ENCODE assay signal across 14 cellular contexts in genomic region chr17:66716236-66717026, GRCh38.
DNase-seq lines count a peak whose midpoint lies in the region; TF ChIP-seq lines count a peak whose summit lies in the region.
"Had no signal": no experiment of that assay in that cellular context is flagged by ENCODE, and none has a peak within 500 bp of the region (broad histone marks: within the 10 kb centered on the region; RNA-seq: fewer than 3 reads in every experiment).

No MANE protein-coding gene starts in this region.

- peaks cover 2% of the 10 kb centered on the region; the same call in 1 of the 2 replicates for H3K27me3 Mint-ChIP-seq in H9 (ENCODE audit: low read depth)
- no peaks in the 10 kb centered on the region for H3K27me3 Mint-ChIP-seq in activated T-helper 1 cell treated with anti-CD3 and anti-CD28 coated beads, Interleukin-12 subunit alpha, Interleukin-12 subunit beta, Interleukin-2, Interleukin-4 antibody, amounts not matched to agents 30 ng/mL and 10 ng/mL and 1 ng/mL, durations not matched to agents 14 hours and 24 hours and 36 hours (ENCODE audit: insufficient read depth)
- H3K27me3 Mint-ChIP-seq: CD4-positive, alpha-beta T cell had no signal

- no peaks in the 10 kb centered on the region for H3K23me2 ChIP-seq in H9 (ENCODE audit: insufficient read length, low read depth, low read length, poor library complexity, severe bottlenecking)

- H3K4me3 Mint-ChIP-seq in H9: no peak overlapping the region
- H3K4me3 Mint-ChIP-seq in activated T-helper 1 cell treated with anti-CD3 and anti-CD28 coated beads, Interleukin-12 subunit alpha, Interleukin-12 subunit beta, Interleukin-2, Interleukin-4 antibody, amounts not matched to agents 30 ng/mL and 10 ng/mL and 1 ng/mL, durations not matched to agents 14 hours and 24 hours and 36 hours: no peak overlapping the region
- H3K4me3 Mint-ChIP-seq: CD4-positive, alpha-beta T cell had no signal

- H3K23ac ChIP-seq in H9 (ENCODE audit: insufficient read length, low read depth, low read length): no peak overlapping the region

- H3K9ac ChIP-seq in H9 (ENCODE audit: extremely low read depth, insufficient read length, low read length): no peak overlapping the region

- H3K79me1 ChIP-seq in H9 (ENCODE audit: insufficient read depth, low read depth, low read length, poor library complexity, severe bottlenecking): no peaks in the 10 kb centered on the region

- H3K14ac ChIP-seq in H9 (ENCODE audit: insufficient read depth, low read length): 0 out of 2 replicates have a peak overlapping the region, but pooled peaks have one; percentile 18

- no peak for TF ChIP-seq CTCF in H9 (conservative IDR thresholded peaks at IDR 0.05)
- TF ChIP-seq CTCF in Peyer's patch (IDR thresholded peaks at IDR 0.05): no peak

- H2BK15ac ChIP-seq in H9 (ENCODE audit: low read depth, low read length): no peak overlapping the region

- DNase-seq in Ammon's horn (ENCODE audit: low spot score) (peak; percentile 69), H9 (peak; percentile 36), AG20443 (ENCODE audit: low spot score) (no peak), Peyer's patch (no peak), cerebellar nuclear complex (lab: John Stamatoyannopoulos, UW) (no peak)
- no peak for DNase-seq in activated T-helper 1 cell treated with anti-CD3 and anti-CD28 coated beads, Interleukin-12 subunit alpha, Interleukin-12 subunit beta, Interleukin-2, Interleukin-4 antibody, amounts not matched to agents 30 ng/mL and 10 ng/mL and 1 ng/mL, durations not matched to agents 14 hours and 24 hours and 36 hours (ENCODE audit: low spot score)
- no peak for DNase-seq in stimulated activated CD4-positive, alpha-beta T cell treated with anti-CD3 and anti-CD28 coated beads, Interleukin-2, amount 100 ng/mL, for 24 hours
- DNase-seq: activated CD4-positive, alpha-beta T cell treated with anti-CD3 and anti-CD28 coated beads, Interleukin-2, amount 50 U/mL, for 48 hours; CD4-positive, alpha-beta T cell; left ventricle myocardium inferior; SIG-M5 had no signal

- H3K56ac ChIP-seq in H9 (ENCODE audit: insufficient read length, low read depth, low read length): no peak overlapping the region

- H3K18ac ChIP-seq in H9 (ENCODE audit: insufficient read length, low read depth, low read length): peak overlapping the region; percentile 41

- H4K8ac ChIP-seq in H9 (replicated peaks; ENCODE audit: insufficient read length, low read depth, low read length): no peak overlapping the region

- no peaks in the 10 kb centered on the region for H3K27me3 ChIP-seq in H9 (ENCODE audit: insufficient read depth, low read length)
- no peaks in the 10 kb centered on the region for H3K27me3 ChIP-seq in layer of hippocampus (ENCODE audit: control insufficient read depth, insufficient read depth, low read length)
- H3K27me3 ChIP-seq in Peyer's patch: no peaks in the 10 kb centered on the region
- H3K27me3 ChIP-seq: esophagus muscularis mucosa had no signal

- no peaks in the 10 kb centered on the region for H3K9me3 Mint-ChIP-seq in H9
- H3K9me3 Mint-ChIP-seq in activated T-helper 1 cell treated with anti-CD3 and anti-CD28 coated beads, Interleukin-12 subunit alpha, Interleukin-12 subunit beta, Interleukin-2, Interleukin-4 antibody, amounts not matched to agents 30 ng/mL and 10 ng/mL and 1 ng/mL, durations not matched to agents 14 hours and 24 hours and 36 hours: no peaks in the 10 kb centered on the region
- H3K9me3 Mint-ChIP-seq: CD4-positive, alpha-beta T cell had no signal

- H3K9me3 ChIP-seq in H9 (ENCODE audit: control insufficient read depth, low read depth, low read length): no peaks in the 10 kb centered on the region
- H3K9me3 ChIP-seq in Peyer's patch: no peaks in the 10 kb centered on the region
- H3K9me3 ChIP-seq: esophagus muscularis mucosa, left ventricle myocardium inferior had no signal

- H2AFZ ChIP-seq in H9 (ENCODE audit: low read length): no peak overlapping the region

- H3K79me2 ChIP-seq in H9 (ENCODE audit: insufficient read depth, low read length): no peaks in the 10 kb centered on the region

- no peak overlapping the region for H2AK5ac ChIP-seq in H9 (ENCODE audit: insufficient read length, low read length)

- no peak overlapping the region for H2BK12ac ChIP-seq in H9 (ENCODE audit: insufficient read length, low read depth, low read length)

- peak overlapping the region in 2 of 3 experiments; percentile 27 to 34; a peak in 2 of 7 replicates for H3K27ac Mint-ChIP-seq in H9
- peak overlapping the region; percentile 72 for H3K27ac Mint-ChIP-seq in activated T-helper 1 cell treated with anti-CD3 and anti-CD28 coated beads, Interleukin-12 subunit alpha, Interleukin-12 subunit beta, Interleukin-2, Interleukin-4 antibody, amounts not matched to agents 30 ng/mL and 10 ng/mL and 1 ng/mL, durations not matched to agents 14 hours and 24 hours and 36 hours
- H3K27ac Mint-ChIP-seq: CD4-positive, alpha-beta T cell had no signal

- peaks cover 58 to 61% of the 10 kb centered on the region in 2 experiments for H3K4me1 Mint-ChIP-seq in H9
- H3K4me1 Mint-ChIP-seq in activated T-helper 1 cell treated with anti-CD3 and anti-CD28 coated beads, Interleukin-12 subunit alpha, Interleukin-12 subunit beta, Interleukin-2, Interleukin-4 antibody, amounts not matched to agents 30 ng/mL and 10 ng/mL and 1 ng/mL, durations not matched to agents 14 hours and 24 hours and 36 hours (ENCODE audit: low read depth): peaks cover 50% of the 10 kb centered on the region

- H3K27ac ChIP-seq in H9 (ENCODE audit: insufficient read length, low read depth, low read length): no peak overlapping the region
- H3K27ac ChIP-seq in layer of hippocampus (ENCODE audit: low read depth, low read length): peak overlapping the region; percentile 72
- no peak overlapping the region for H3K27ac ChIP-seq in Peyer's patch
- H3K27ac ChIP-seq: HL-60, left ventricle myocardium inferior had no signal

- intact Hi-C loops in activated T-helper 1 cell treated with anti-CD3 and anti-CD28 coated beads, Interleukin-12 subunit alpha, Interleukin-12 subunit beta, Interleukin-2, Interleukin-4 antibody, amounts not matched to agents 30 ng/mL and 10 ng/mL and 1 ng/mL, durations not matched to agents 14 hours and 24 hours and 36 hours (cut with micrococcal nuclease): loop anchor here (5.0 kb wide), 1 partner anchor 944 kb away; no protein-coding TSS in a partner anchor

- H3K4me2 ChIP-seq in H9 (ENCODE audit: insufficient read depth, insufficient read length, low read length): no peak overlapping the region

- H4K20me1 ChIP-seq in H9 (ENCODE audit: control insufficient read depth, insufficient read depth, insufficient read length): no peaks in the 10 kb centered on the region

- no peak overlapping the region for H3T11ph ChIP-seq in H9 (ENCODE audit: low read length)

- no peaks in the 10 kb centered on the region; a peak in 1 of 7 replicates for H3K36me3 Mint-ChIP-seq in H9 (ENCODE audit: insufficient read depth in 1 of 3, low read depth in 3 of 3)
- peaks cover 20% of the 10 kb centered on the region for H3K36me3 Mint-ChIP-seq in activated T-helper 1 cell treated with anti-CD3 and anti-CD28 coated beads, Interleukin-12 subunit alpha, Interleukin-12 subunit beta, Interleukin-2, Interleukin-4 antibody, amounts not matched to agents 30 ng/mL and 10 ng/mL and 1 ng/mL, durations not matched to agents 14 hours and 24 hours and 36 hours (ENCODE audit: low read depth)

- H4K5ac ChIP-seq in H9 (ENCODE audit: insufficient read length, low read depth, low read length): no peak overlapping the region

- WGBS in H9 (ENCODE audit: extremely low coverage, insufficient read length, low lambda C conversion rate): no CpG with 5 or more reads among the region's 18 CpGs

- H3K4ac ChIP-seq in H9 (ENCODE audit: low read depth, low read length): no peak overlapping the region

- no peak overlapping the region for H3K4me3 ChIP-seq in Peyer's patch
- H3K4me3 ChIP-seq: esophagus muscularis mucosa, left ventricle myocardium inferior had no signal

- H4K91ac ChIP-seq in H9 (ENCODE audit: insufficient read length, low read depth, low read length): no peak overlapping the region

- H3K36me3 ChIP-seq in Peyer's patch: no peaks in the 10 kb centered on the region
- H3K36me3 ChIP-seq: esophagus muscularis mucosa, left ventricle myocardium inferior had no signal

- no peak overlapping the region for H2BK20ac ChIP-seq in H9 (ENCODE audit: low read depth, low read length, poor library complexity, severe bottlenecking)

- no peak for TF ChIP-seq POLR2A in Peyer's patch (IDR thresholded peaks at IDR 0.05)

- H2BK120ac ChIP-seq in H9 (ENCODE audit: low read depth, low read length, poor library complexity, severe bottlenecking): no peak overlapping the region

- no peak overlapping the region for H2BK5ac ChIP-seq in H9 (ENCODE audit: insufficient read length, low read length)

- H3K4me1 ChIP-seq in H9 (ENCODE audit: insufficient read depth, low read length) (peaks cover 7% of the 10 kb centered on the region), Peyer's patch (peaks cover 0 to 22% (median 2%) of the 10 kb centered on the region in 4 donors)

Comparison
In these comparisons a context has a peak if more than half of its experiments do, and no peak if none do; other contexts are left out.
1. DNase-seq: peak in Ammon's horn (single experiment) and H9 (single experiment); none in activated T-helper 1 cell treated with anti-CD3 and anti-CD28 coated beads, Interleukin-12 subunit alpha, Interleukin-12 subunit beta, Interleukin-2, Interleukin-4 antibody, amounts not matched to agents 30 ng/mL and 10 ng/mL and 1 ng/mL, durations not matched to agents 14 hours and 24 hours and 36 hours (single experiment), AG20443 (single experiment), Peyer's patch (0 of 3), cerebellar nuclear complex (0 of 2) and stimulated activated CD4-positive, alpha-beta T cell treated with anti-CD3 and anti-CD28 coated beads, Interleukin-2, amount 100 ng/mL, for 24 hours (0 of 2).